Comparison of ENCODE assay signal across 22 cellular contexts in the genomic region with DNA sequence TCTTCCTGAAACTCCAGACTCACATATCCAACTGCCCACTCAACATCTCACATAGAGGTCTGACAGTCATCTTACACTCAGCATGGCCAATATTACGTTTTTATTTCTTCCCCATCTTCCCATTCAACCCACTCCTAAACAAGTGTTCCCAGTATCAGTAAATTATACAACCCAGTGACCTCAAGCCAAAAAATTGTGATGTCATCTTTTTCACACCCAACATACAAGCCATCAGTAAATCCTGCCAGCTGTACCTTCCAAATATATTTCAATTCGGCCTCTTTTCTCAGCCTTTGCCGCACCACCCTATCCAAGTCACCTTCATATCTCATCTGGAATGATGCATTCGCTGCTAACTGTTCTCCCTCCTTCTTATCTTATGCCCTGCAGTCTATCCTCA.
"Had no signal": no experiment of that assay in that cellular context is flagged by ENCODE, and none has a peak within 500 bp of the region (broad histone marks: within the 10 kb centered on the region; RNA-seq: fewer than 3 reads in every experiment).

No MANE protein-coding gene starts in this region.

- DNase-seq: activated CD4-positive, alpha-beta T cell treated with anti-CD3 and anti-CD28 coated beads, Interleukin-2, amount 10 ng/mL, durations not matched to agents 24 days and 14 days; activated CD4-positive, alpha-beta T cell treated with anti-CD3 and anti-CD28 coated beads, Interleukin-2, amount 50 U/mL, for 48 hours; activated CD8-positive, alpha-beta memory T cell treated with anti-CD3 and anti-CD28 coated beads, Interleukin-2, amount 10 ng/mL, durations not matched to agents 7 days and 5 days; activated gamma-delta T cell treated with Interleukin-2 at 50 U/mL for 16 hours; activated naive CD4-positive, alpha-beta T cell treated with anti-CD3 and anti-CD28 coated beads, Interleukin-2, amount 50 U/mL, for 16 hours; activated T-cell treated with anti-CD3 and anti-CD28 coated beads, Interleukin-2, amount 50 U/mL, for 48 hours; brain microvascular endothelial cell; KG1; NCI-H1048; NCI-H1417; NCI-H1694 treated with DMSO at 0.1 percent for 48 hours; NCI-H2029 treated with DMSO at 0.1 percent for 48 hours; NCI-H345; NCI-H510A; NCI-H526 treated with DMSO at 0.1 percent for 48 hours; NCI-H82; T-cell; WERI-Rb-1 had no signal

- H3K27me3 Mint-ChIP-seq: activated CD4-positive, alpha-beta T cell treated with anti-CD3 and anti-CD28 coated beads, Interleukin-2, amount 10 ng/mL, durations not matched to agents 24 days and 14 days; activated CD8-positive, alpha-beta memory T cell treated with anti-CD3 and anti-CD28 coated beads, Interleukin-2, amount 10 ng/mL, durations not matched to agents 7 days and 5 days; activated T-helper 17 cell treated with anti-CD3 and anti-CD28 coated beads, Interleukin-2, amount 50 U/mL, for 72 hours; T-cell had no signal

- H3K27ac Mint-ChIP-seq: activated CD4-positive, alpha-beta T cell treated with anti-CD3 and anti-CD28 coated beads, Interleukin-2, amount 10 ng/mL, durations not matched to agents 24 days and 14 days; activated CD8-positive, alpha-beta memory T cell treated with anti-CD3 and anti-CD28 coated beads, Interleukin-2, amount 10 ng/mL, durations not matched to agents 7 days and 5 days; activated T-helper 17 cell treated with anti-CD3 and anti-CD28 coated beads, Interleukin-2, amount 50 U/mL, for 72 hours; T-cell had no signal

- H3K4me1 Mint-ChIP-seq: T-cell had no signal

- H3K27ac ChIP-seq: brain microvascular endothelial cell, SK-N-MC, WERI-Rb-1 had no signal

- H3K4me3 ChIP-seq: cardiac muscle cell, SK-N-MC had no signal

- H3K4me3 Mint-ChIP-seq: activated CD4-positive, alpha-beta T cell treated with anti-CD3 and anti-CD28 coated beads, Interleukin-2, amount 10 ng/mL, durations not matched to agents 24 days and 14 days; activated CD8-positive, alpha-beta memory T cell treated with anti-CD3 and anti-CD28 coated beads, Interleukin-2, amount 10 ng/mL, durations not matched to agents 7 days and 5 days; activated T-helper 17 cell treated with anti-CD3 and anti-CD28 coated beads, Interleukin-2, amount 50 U/mL, for 72 hours; T-cell had no signal

- H3K27me3 ChIP-seq: brain microvascular endothelial cell, cardiac muscle cell had no signal

- ATAC-seq: activated CD4-positive, CD25-positive, alpha-beta regulatory T cell treated with anti-CD3 and anti-CD28 coated beads, Interleukin-2, amount 50 U/mL, for 24 hours; activated CD8-positive, alpha-beta memory T cell treated with anti-CD3 and anti-CD28 coated beads, Interleukin-2, amount 10 ng/mL, durations not matched to agents 7 days and 5 days; activated T-helper 17 cell treated with anti-CD3 and anti-CD28 coated beads, Interleukin-2, amount 50 U/mL, for 72 hours; T-cell had no signal

- H3K9me3 Mint-ChIP-seq: activated CD4-positive, alpha-beta T cell treated with anti-CD3 and anti-CD28 coated beads, Interleukin-2, amount 10 ng/mL, durations not matched to agents 24 days and 14 days; activated T-helper 17 cell treated with anti-CD3 and anti-CD28 coated beads, Interleukin-2, amount 50 U/mL, for 72 hours; T-cell had no signal
